In the genomic region with DNA sequence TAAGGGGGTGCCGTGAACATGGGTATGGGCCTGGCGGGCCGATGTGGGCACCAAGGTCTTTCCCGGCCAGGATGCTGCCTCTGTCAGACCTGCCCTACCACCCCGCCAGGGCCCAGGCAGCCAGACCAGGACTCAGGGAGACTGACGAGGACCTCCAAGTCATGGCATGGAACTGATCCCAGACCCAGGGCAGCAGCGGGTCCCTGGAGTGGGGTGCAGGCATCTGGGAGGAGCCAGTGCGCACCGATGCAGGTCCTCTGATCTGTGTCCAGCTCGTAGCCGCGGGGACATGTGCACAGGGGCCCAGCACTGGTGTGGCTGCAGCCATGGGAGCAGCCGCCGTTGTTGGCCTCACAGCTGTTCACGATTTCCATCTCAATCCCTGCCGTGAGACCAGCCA, we compare ENCODE assay signal across 21 cellular contexts. TPM values are rescaled to one million over a fixed set of nuclear protein-coding genes. Genes with fewer than 3 reads are reported as not detected.
DNase-seq lines count a peak whose midpoint lies in the region; ATAC-seq, FAIRE-seq and TF ChIP-seq lines count a peak whose summit lies in the region.
"Had no signal": no experiment of that assay in that cellular context is flagged by ENCODE, and none has a peak within 500 bp of the region (broad histone marks: within the 10 kb centered on the region; RNA-seq: fewer than 3 reads in every experiment).

No MANE protein-coding gene starts in this region.

- no peak overlapping the region for H4K91ac ChIP-seq in neuronal stem cell (ENCODE audit: low read depth, low read length, poor library complexity)

- DNase-seq in HepG2 (ENCODE audit: low spot score) (no peak), right lobe of liver (no peak), HCT116 (ENCODE audit: low read depth, low spot score) (no peak), neuronal stem cell (ENCODE audit: low spot score) (no peak), type B pancreatic cell (ENCODE audit: extremely low spot score, unreplicated experiment) (no peak)
- DNase-seq: AML-193; Caco-2; Calu3; CD4-positive, alpha-beta T cell; CD8-positive, alpha-beta T cell; DMS79 treated with DMSO at 0.1 percent for 48 hours; GF-D8 had no signal

- H3K36me3 ChIP-seq in HepG2 (replicated peaks in 1 of 2; ENCODE audit: control insufficient read depth in 1 of 2, insufficient read depth in 2 of 2, low read length in 2 of 2) (no peaks in the 10 kb centered on the region), right lobe of liver (no peaks in the 10 kb centered on the region), HCT116 (ENCODE audit: control insufficient read depth in 1 of 2, insufficient read depth in 2 of 2, low read length in 2 of 2) (no peaks in the 10 kb centered on the region), neuronal stem cell (replicated peaks in 1 of 2; ENCODE audit: control insufficient read depth in 2 of 2, insufficient read depth in 2 of 2, low read length in 2 of 2) (no peaks in the 10 kb centered on the region)

- H3K27me3 ChIP-seq in HepG2 (ENCODE audit: control insufficient read depth in 1 of 2, insufficient read depth in 2 of 2, low read length in 2 of 2) = peaks cover 4 to 15% of the 10 kb centered on the region in 2 experiments; a peak in 3 of 5 replicates
- no peaks in the 10 kb centered on the region for H3K27me3 ChIP-seq in right lobe of liver
- H3K27me3 ChIP-seq in HCT116 (ENCODE audit: insufficient read depth, low read length) = no peaks in the 10 kb centered on the region
- no peaks in the 10 kb centered on the region for H3K27me3 ChIP-seq in neuronal stem cell (ENCODE audit: control insufficient read depth in 3 of 3, insufficient read depth in 3 of 3, low read depth in 1 of 3, low read length in 3 of 3)

- 49% methylated on average over 2 of the region's 16 CpGs for WGBS in HepG2 (ENCODE audit: low lambda C conversion rate)
- no CpG with 5 or more reads among the region's 16 CpGs for WGBS in right lobe of liver (ENCODE audit: insufficient coverage, low coverage, low lambda C conversion rate, missing lambda C conversion rate)
- WGBS in neuronal stem cell (ENCODE audit: extremely low coverage in 2 of 2, insufficient read length in 2 of 2, insufficient replicate concordance in 1 of 2), 2 donors = no CpG with 5 or more reads among the region's 16 CpGs

- H2AK5ac ChIP-seq in neuronal stem cell (ENCODE audit: low read depth, low read length) = no peak overlapping the region

- TF ChIP-seq CTCF in HepG2 (CRISPR knock-in tag; IDR thresholded peaks at IDR 0.05) (no peak), right lobe of liver (IDR thresholded peaks at IDR 0.05) (no peak), HCT116 (IDR thresholded peaks at IDR 0.05 in 2 of 3, conservative IDR thresholded peaks at IDR 0.05 in 1 of 3; ENCODE audit: borderline replicate concordance in 1 of 3, insufficient read depth in 1 of 3, low read depth in 2 of 3, low read length in 2 of 3) (no peak), type B pancreatic cell (conservative IDR thresholded peaks at IDR 0.05) (no peak)

- peak overlapping the region; percentile 38 for H3K18ac ChIP-seq in neuronal stem cell (ENCODE audit: low read length)

- H3K4me3 Mint-ChIP-seq in type B pancreatic cell = no peak overlapping the region
- H3K4me3 Mint-ChIP-seq: B cell; CD4-positive, alpha-beta T cell; CD8-positive, alpha-beta T cell had no signal

- FAIRE-seq in HepG2 (lab: Jason Lieb, UNC) = no peak
- FAIRE-seq: A549, D721Med, G401.6, GM12891, GM19239 had no signal

- no peaks in the 10 kb centered on the region for H3K4me1 Mint-ChIP-seq in type B pancreatic cell (ENCODE audit: unreplicated experiment)
- H3K4me1 Mint-ChIP-seq: B cell had no signal

- H3K4me2 ChIP-seq in HepG2 (ENCODE audit: low read depth, low read length) (no peak overlapping the region), HCT116 (ENCODE audit: low read length) (0 out of 2 replicates have a peak overlapping the region, but pooled peaks have one; percentile 78), neuronal stem cell (ENCODE audit: insufficient read depth, low read length, poor library complexity, severe bottlenecking) (no peak overlapping the region)
- H3K4me2 ChIP-seq: A549 had no signal

- no peak overlapping the region for H2BK12ac ChIP-seq in neuronal stem cell (ENCODE audit: low read length)

- BruUV-seq in HepG2 (replicated peaks; lab: Mats Ljungman, UMichigan) = no TSS peak
- no TSS peak for BruUV-seq in HCT116 (replicated peaks; lab: Mats Ljungman, UMichigan)

- H4K8ac ChIP-seq in neuronal stem cell (ENCODE audit: low read depth, low read length) = no peak overlapping the region

- H3K4me3 ChIP-seq in HepG2 (replicated peaks in 1 of 3; ENCODE audit: insufficient read depth in 1 of 3, low read depth in 2 of 3, low read length in 3 of 3) (no peak overlapping the region), right lobe of liver (no peak overlapping the region), HCT116 (replicated peaks in 1 of 2; ENCODE audit: low read depth in 1 of 2, low read length in 2 of 2) (no peak overlapping the region), neuronal stem cell (ENCODE audit: low read length in 2 of 2) (no peak overlapping the region)
- H3K4me3 ChIP-seq: A549 had no signal

- H3K27ac ChIP-seq in HepG2 (ENCODE audit: extremely low read length, insufficient read depth, low read length) = no peak overlapping the region
- H3K27ac ChIP-seq in right lobe of liver = no peak overlapping the region
- peak overlapping the region; percentile 50; the same call in 1 of the 2 replicates for H3K27ac ChIP-seq in HCT116 (ENCODE audit: low read depth, low read length)
- H3K27ac ChIP-seq in neuronal stem cell (replicated peaks; ENCODE audit: low read length) = no peak overlapping the region
- H3K27ac ChIP-seq: 22Rv1, C4-2B had no signal

- H2AFZ ChIP-seq in HepG2 (ENCODE audit: low read length) = no peak overlapping the region
- H2AFZ ChIP-seq in HCT116 (ENCODE audit: low read depth, low read length, poor library complexity, severe bottlenecking) = no peak overlapping the region
- H2AFZ ChIP-seq in neuronal stem cell (ENCODE audit: low read length) = no peak overlapping the region

- TF ChIP-seq EP300 in HepG2 (IDR thresholded peaks at IDR 0.05; ENCODE audit: low read depth in 2 of 2, low read length in 2 of 2) (no peak), HepG2 (CRISPR knock-in tag; IDR thresholded peaks at IDR 0.05; ENCODE audit: borderline replicate concordance) (no peak)

- no peaks in the 10 kb centered on the region for H3K9me3 Mint-ChIP-seq in type B pancreatic cell
- H3K9me3 Mint-ChIP-seq: CD4-positive, alpha-beta T cell; CD8-positive, alpha-beta T cell had no signal

- no peaks in the 10 kb centered on the region for H3K79me2 ChIP-seq in HepG2 (ENCODE audit: insufficient read depth, low read length)
- no peaks in the 10 kb centered on the region for H3K79me2 ChIP-seq in HCT116 (ENCODE audit: insufficient read depth, low read length)

- H3K9me3 ChIP-seq in HepG2 (ENCODE audit: low read length) (no peaks in the 10 kb centered on the region), right lobe of liver (no peaks in the 10 kb centered on the region), HCT116 (ENCODE audit: control insufficient read depth in 1 of 2, insufficient read depth in 1 of 2, low read depth in 1 of 2, low read length in 2 of 2) (no peaks in the 10 kb centered on the region), neuronal stem cell (replicated peaks in 1 of 2; ENCODE audit: control insufficient read depth in 2 of 2, insufficient read depth in 1 of 2, low read depth in 1 of 2, low read length in 2 of 2) (no peaks in the 10 kb centered on the region)
- H3K9me3 ChIP-seq: A549, Caco-2 had no signal

- peak overlapping the region; percentile 3 for H3K4ac ChIP-seq in neuronal stem cell (ENCODE audit: low read length)

- intact Hi-C loops in HepG2 (cut with micrococcal nuclease; ENCODE audit: unreplicated experiment) (no loop called here), right lobe of liver (cut with DNase I) (no loop called here), HCT116 (cut with micrococcal nuclease) (loop anchor here (2.0 kb wide), 1 partner anchor 19 kb away; no protein-coding TSS in a partner anchor)

- no peaks in the 10 kb centered on the region for H4K20me1 ChIP-seq in HepG2 (ENCODE audit: insufficient read depth, low read length)
- no peaks in the 10 kb centered on the region for H4K20me1 ChIP-seq in HCT116 (ENCODE audit: insufficient read depth)

- no peaks in the 10 kb centered on the region for H3K27me3 Mint-ChIP-seq in type B pancreatic cell
- H3K27me3 Mint-ChIP-seq: B cell; CD4-positive, alpha-beta T cell had no signal

- TF ChIP-seq RAD21 in HepG2 (CRISPR knock-in tag; IDR thresholded peaks at IDR 0.05) (no peak), HCT116 (IDR thresholded peaks at IDR 0.05; ENCODE audit: low read depth) (no peak)

- H3K4me1 ChIP-seq in HepG2 (ENCODE audit: insufficient read depth, low read length) (no peaks in the 10 kb centered on the region), right lobe of liver (no peaks in the 10 kb centered on the region), HCT116 (ENCODE audit: control insufficient read depth in 1 of 2, insufficient read depth in 2 of 2, low read length in 2 of 2) (peaks cover 15 to 49% of the 10 kb centered on the region in 2 experiments), neuronal stem cell (ENCODE audit: control insufficient read depth in 2 of 2, insufficient read depth in 1 of 2, low read depth in 1 of 2, low read length in 2 of 2) (no peaks in the 10 kb centered on the region)
- H3K4me1 ChIP-seq: Caco-2 had no signal

- H3K36me3 Mint-ChIP-seq in type B pancreatic cell = no peaks in the 10 kb centered on the region

- no peak overlapping the region for H2BK120ac ChIP-seq in neuronal stem cell (ENCODE audit: low read depth, low read length)

- RAD21 ChIA-PET in HCT116 (lab: Charles Lee; ENCODE audit: low non-redundant PET in 1 of 2, low total read pairs in 2 of 2, uncharacterized antibody in 2 of 2, unreplicated experiment in 2 of 2) = no interaction called here

- H3K23ac ChIP-seq in neuronal stem cell (ENCODE audit: low read depth, low read length, poor library complexity) = peak overlapping the region; percentile 89

- in situ Hi-C loops in HepG2 (cut with HindIII; ENCODE audit: extremely low pct_ligation_motif_present, low pct_unique_long_range_greater_than_20kb) = no loop called here

- H2BK15ac ChIP-seq in neuronal stem cell (ENCODE audit: low read length) = no peak overlapping the region

- no peaks in the 10 kb centered on the region for H3K9me2 ChIP-seq in HCT116 (ENCODE audit: insufficient read depth)

- H2BK5ac ChIP-seq in neuronal stem cell (ENCODE audit: low read length) = no peak overlapping the region

- no peak overlapping the region for H3K9ac ChIP-seq in HepG2 (ENCODE audit: insufficient read depth, low read depth, low read length)
- H3K9ac ChIP-seq in HCT116 (ENCODE audit: low read length) = no peak overlapping the region
- H3K9ac ChIP-seq in neuronal stem cell (ENCODE audit: low read depth, low read length, poor library complexity) = no peak overlapping the region

- no peak overlapping the region for H3K27ac Mint-ChIP-seq in type B pancreatic cell
- H3K27ac Mint-ChIP-seq: B cell; CD4-positive, alpha-beta T cell; CD8-positive, alpha-beta T cell had no signal

- H3K14ac ChIP-seq in neuronal stem cell (ENCODE audit: low read length) = peak overlapping the region; percentile 31

- POLR2A ChIA-PET in HepG2 (lab: Yijun Ruan, JAX) = no interaction called here
- POLR2A ChIA-PET in HCT116 (lab: Charles Lee) = no interaction called here

- TF ChIP-seq POLR2A in HepG2 (IDR thresholded peaks at IDR 0.05; ENCODE audit: insufficient read depth in 1 of 2, low read depth in 2 of 2, low read length in 2 of 2) (no peak), right lobe of liver (IDR thresholded peaks at IDR 0.05) (no peak), HCT116 (IDR thresholded peaks at IDR 0.05; ENCODE audit: borderline replicate concordance, extremely low read depth, insufficient read depth, insufficient read length) (no peak)

- ATAC-seq in HepG2 (no peak), right lobe of liver (no peak), HCT116 (no peak), HG02938 (IDR thresholded peaks at IDR 0.05; ENCODE audit: unreplicated experiment) (no peak)
- ATAC-seq: CD8-positive, alpha-beta T cell had no signal

- CTCF ChIA-PET in HepG2 (lab: Yijun Ruan, JAX; ENCODE audit: low intra/inter-chr PET ratio, low total read pairs) = no interaction called here
- CTCF ChIA-PET in HCT116 (lab: Charles Lee) = no interaction called here

- peaks cover 6% of the 10 kb centered on the region for H3K79me1 ChIP-seq in neuronal stem cell (ENCODE audit: low read depth, low read length)

RNA-seq across cellular contexts. Expression of a gene that starts 56.8 kb away (rescaled TPM):
- 15.9 and 20.3 TPM in 2 replicates for total RNA-seq in HepG2 (2016; rRNA removed; fragmentation: Illumina TruSeq; extraction: Trizol)
- 6.0 and 6.6 TPM in 2 replicates for total RNA-seq in HepG2 (2016; cell fraction: cytosol; rRNA removed; fragmentation: Illumina TruSeq; extraction: Trizol; ENCODE audit: low read depth)
- total RNA-seq in HepG2 (2016; cell fraction: insoluble cytoplasmic fraction; rRNA removed; fragmentation: Illumina TruSeq; extraction: Trizol) = 14.5 and 24.2 TPM in 2 replicates
- total RNA-seq in HepG2 (2016; cell fraction: membrane; rRNA removed; fragmentation: Illumina TruSeq; extraction: Trizol) = 7.4 and 7.6 TPM in 2 replicates
- 21.4 and 22.0 TPM in 2 replicates for total RNA-seq in HepG2 (2016; cell fraction: nucleus; rRNA removed; fragmentation: Illumina TruSeq; extraction: Trizol)
- 39.9 and 59.7 TPM in 2 replicates for polyA plus RNA-seq in HepG2 (2011; rRNA removed)
- polyA plus RNA-seq in HepG2 (2011; cell fraction: cytosol; rRNA removed) = 23.3 and 35.8 TPM in 2 replicates
- polyA plus RNA-seq in HepG2 (2011; cell fraction: nucleus; rRNA removed) = 382 and 454 TPM in 2 replicates
- 19.7 and 28.0 TPM in 2 replicates for polyA plus RNA-seq in HepG2 (2012)
- polyA plus RNA-seq in HepG2 (2016; cell fraction: cytosol; fragmentation: Illumina TruSeq; extraction: Trizol; ENCODE audit: low read depth) = 2.5 and 2.8 TPM in 2 replicates
- polyA plus RNA-seq in HepG2 (2016; cell fraction: insoluble cytoplasmic fraction; fragmentation: Illumina TruSeq; extraction: Trizol; ENCODE audit: low read depth) = 12.5 and 17.8 TPM in 2 replicates
- polyA plus RNA-seq in HepG2 (2016; cell fraction: membrane; fragmentation: Illumina TruSeq; extraction: Trizol; ENCODE audit: low read depth) = 4.2 and 4.8 TPM in 2 replicates
- 58.7 and 59.2 TPM in 2 replicates for polyA plus RNA-seq in HepG2 (2016; cell fraction: nucleus; fragmentation: Illumina TruSeq; extraction: Trizol; ENCODE audit: insufficient read depth, low read depth)
- 30.5 and 69.1 TPM in 2 replicates for polyA minus RNA-seq in HepG2 (2011; rRNA and poly(A)+ RNA removed; ENCODE audit: low replicate concordance)
- polyA minus RNA-seq in HepG2 (2011; cell fraction: cytosol; rRNA and poly(A)+ RNA removed) = 13.4 and 17.4 TPM in 2 replicates
- polyA minus RNA-seq in HepG2 (2011; cell fraction: nucleus; rRNA and poly(A)+ RNA removed) = 38.4 and 41.6 TPM in 2 replicates
- total RNA-seq in right lobe of liver = 10 to 100 TPM in 2 of 6 experiments, 1 to 10 TPM in 4; 2.1 to 16.3 (median 7.5) TPM
- total RNA-seq in HCT116 (2021; ENCODE audit: unreplicated experiment) = 37.4 TPM
- polyA plus RNA-seq in HCT116 (2012) = 29.5 and 34.9 TPM in 2 replicates
- polyA plus RNA-seq in neuronal stem cell (2013, experiment 1 of 2) = 1.5 TPM
- 1.4 TPM for polyA plus RNA-seq in neuronal stem cell (2013, experiment 2 of 2)
- total RNA-seq in type B pancreatic cell (ENCODE audit: low replicate concordance) = 16.1 and 28.9 TPM in 2 replicates
- total RNA-seq: CD8-positive, alpha-beta T cell had no signal
